21 cellular contexts compared by ENCODE assay signal in genomic region chr3:71350998-71351397, GRCh38.
DNase-seq lines count a peak whose midpoint lies in the region; ATAC-seq, FAIRE-seq and TF ChIP-seq lines count a peak whose summit lies in the region.
"Had no signal": no experiment of that assay in that cellular context is flagged by ENCODE, and none has a peak within 500 bp of the region (broad histone marks: within the 10 kb centered on the region; RNA-seq: fewer than 3 reads in every experiment).

No MANE protein-coding gene starts in this region.

- CTCF ChIA-PET in endothelial cell of umbilical vein (lab: Charles Lee), result interaction anchor here (1.1 to 1.7 kb wide), 2 partner anchors 10 to 46 kb away, joined by 3 read pairs; no protein-coding TSS in a partner anchor

- BruUV-seq in endothelial cell of umbilical vein (replicated peaks; lab: Mats Ljungman, UMichigan), result no TSS peak

- FAIRE-seq in endothelial cell of umbilical vein (lab: Jason Lieb, UNC), result peak; percentile 33
- FAIRE-seq: D721Med, HTR-8/SVneo had no signal

- H4K20me1 ChIP-seq in endothelial cell of umbilical vein (replicated peaks; ENCODE audit: control insufficient read depth, extremely low read depth, insufficient read depth, low read length), result no peaks in the 10 kb centered on the region

- H3K4me3 ChIP-seq in heart right ventricle (no peak overlapping the region), endothelial cell of umbilical vein (replicated peaks in 1 of 3; ENCODE audit: insufficient read depth in 1 of 3, low read depth in 1 of 3, low read length in 3 of 3) (no peak overlapping the region), prostate gland (no peak overlapping the region), colonic mucosa (no peak overlapping the region)
- H3K4me3 ChIP-seq: SJSA1 had no signal

- H3K79me2 ChIP-seq in endothelial cell of umbilical vein (ENCODE audit: control insufficient read depth, insufficient read depth, low read length), result no peaks in the 10 kb centered on the region

- POLR2A ChIA-PET in endothelial cell of umbilical vein (lab: Charles Lee), result no interaction called here

- H3K4me1 ChIP-seq in heart right ventricle (peaks cover 0 to 5% (median under 1%) of the 10 kb centered on the region in 9 donors), endothelial cell of umbilical vein (ENCODE audit: control insufficient read depth, extremely low read depth, insufficient read depth, low read length) (no peaks in the 10 kb centered on the region), prostate gland (replicated peaks) (peaks cover 8% of the 10 kb centered on the region), colonic mucosa (no peaks in the 10 kb centered on the region)
- H3K4me1 ChIP-seq: BE2C, SJSA1 had no signal

- dilution Hi-C loops in endothelial cell of umbilical vein (cut with MboI; ENCODE audit: extremely low pct_ligation_motif_present, low sequenced_read_pairs), result no loop called here

- H3K9ac ChIP-seq in endothelial cell of umbilical vein (replicated peaks; ENCODE audit: extremely low read depth, insufficient read depth, low read length), result no peak overlapping the region
- no peak overlapping the region for H3K9ac ChIP-seq in colonic mucosa (ENCODE audit: low read depth in 2 of 2, low read length in 2 of 2)

- H3K9me3 ChIP-seq in heart right ventricle (no peaks in the 10 kb centered on the region), endothelial cell of umbilical vein (replicated peaks; ENCODE audit: control insufficient read depth, insufficient read depth, low read length) (no peaks in the 10 kb centered on the region), prostate gland (no peaks in the 10 kb centered on the region), colonic mucosa (no peaks in the 10 kb centered on the region)
- H3K9me3 ChIP-seq: BE2C, SJSA1 had no signal

- ATAC-seq in Right ventricle myocardium inferior, result peak; percentile 58
- ATAC-seq in heart right ventricle, result no peak
- ATAC-seq: PC-3 had no signal

- H3K27ac ChIP-seq in heart right ventricle (no peak overlapping the region), endothelial cell of umbilical vein (ENCODE audit: insufficient read depth, low read depth, low read length) (no peak overlapping the region), prostate gland (peak overlapping the region; percentile 33 to 56), colonic mucosa (no peak overlapping the region)
- H3K27ac ChIP-seq: RWPE1, SJSA1 had no signal

- 86 to 93% methylated on average over 4 of the region's 4 CpGs for WGBS in heart right ventricle, 2 donors
- WGBS in prostate gland, result 55% methylated on average over 4 of the region's 4 CpGs

- no peaks in the 10 kb centered on the region for H3K9me1 ChIP-seq in endothelial cell of umbilical vein (replicated peaks; ENCODE audit: control insufficient read depth, extremely low read depth, insufficient read depth, low read length)

- H3K27me3 ChIP-seq in heart right ventricle (no peaks in the 10 kb centered on the region), endothelial cell of umbilical vein (ENCODE audit: control insufficient read depth in 2 of 2, insufficient read depth in 2 of 2, low read length in 2 of 2) (no peaks in the 10 kb centered on the region), prostate gland (replicated peaks; ENCODE audit: insufficient read depth) (no peaks in the 10 kb centered on the region), colonic mucosa (no peaks in the 10 kb centered on the region)
- H3K27me3 ChIP-seq: BE2C, SJSA1 had no signal

- intact Hi-C loops in Right ventricle myocardium inferior (cut with DNase I), result no loop called here
- intact Hi-C loops in heart right ventricle (cut with DNase I), result no loop called here
- intact Hi-C loops in endothelial cell of umbilical vein (cut with micrococcal nuclease), result no loop called here
- intact Hi-C loops in prostate gland (cut with DNase I), result no loop called here
- intact Hi-C loops in colonic mucosa (cut with DNase I), result no loop called here

- no peak for TF ChIP-seq CTCF in heart right ventricle (IDR thresholded peaks at IDR 0.05)
- TF ChIP-seq CTCF in endothelial cell of umbilical vein (IDR thresholded peaks at IDR 0.05; ENCODE audit: extremely low read depth in 1 of 2, insufficient read depth in 1 of 2, low read depth in 1 of 2, low read length in 2 of 2), result no peak
- no peak for TF ChIP-seq CTCF in prostate gland (IDR thresholded peaks at IDR 0.05)
- no peak for TF ChIP-seq CTCF in colonic mucosa (IDR thresholded peaks at IDR 0.05)

- TF ChIP-seq POLR2A in endothelial cell of umbilical vein (IDR thresholded peaks at IDR 0.05; ENCODE audit: low read depth, low read length) (no peak), prostate gland (IDR thresholded peaks at IDR 0.05) (no peak)

- DNase-seq in Right ventricle myocardium inferior (ENCODE audit: missing footprints) (no peak), heart right ventricle (no peak), EH (ENCODE audit: low read depth) (peak; percentile 24), endothelial cell of umbilical vein (ENCODE audit: low read depth, low spot score) (no peak), prostate gland (ENCODE audit: low spot score) (no peak), colonic mucosa (no peak), superior temporal gyrus (ENCODE audit: extremely low spot score) (no peak), HCEC 1CT (no peak)
- DNase-seq: BE2C, DMS79 treated with DMSO at 0.1 percent for 48 hours, H9, IMR-90, NCI-H1436, NCI-H2029, NCI-H345, NCI-H524 treated with DMSO at 0.1 percent for 48 hours, PC-3 had no signal

- H2AFZ ChIP-seq in endothelial cell of umbilical vein (ENCODE audit: low read depth, low read length), result no peak overlapping the region

- no peaks in the 10 kb centered on the region for H3K36me3 ChIP-seq in heart right ventricle
- no peaks in the 10 kb centered on the region for H3K36me3 ChIP-seq in endothelial cell of umbilical vein (ENCODE audit: control insufficient read depth in 2 of 2, extremely low read depth in 1 of 2, insufficient read depth in 2 of 2, low read length in 2 of 2)
- H3K36me3 ChIP-seq in prostate gland, result no peaks in the 10 kb centered on the region
- H3K36me3 ChIP-seq in colonic mucosa, result no peaks in the 10 kb centered on the region
- H3K36me3 ChIP-seq: BE2C, SJSA1 had no signal

- no peak overlapping the region for H3K4me2 ChIP-seq in endothelial cell of umbilical vein (ENCODE audit: insufficient read depth, low read length)

TF ChIP-seq in endothelial cell of umbilical vein, 7 proteins besides CTCF, POLR2A, EP300 and RAD21:
- TF ChIP-seq MAX (IDR thresholded peaks at IDR 0.05; ENCODE audit: insufficient read depth, insufficient read length), result no peak
- no peak for TF ChIP-seq EZH2 (IDR thresholded peaks at IDR 0.05; ENCODE audit: borderline replicate concordance, low read depth, low read length, severe bottlenecking)
- TF ChIP-seq GATA2 (IDR thresholded peaks at IDR 0.05; ENCODE audit: insufficient read depth, insufficient read length, low read depth, low read length), result no peak
- TF ChIP-seq MYC (IDR thresholded peaks at IDR 0.05; ENCODE audit: low read depth, low read length), result no peak
- TF ChIP-seq POLR2AphosphoS5 (IDR thresholded peaks at IDR 0.05; ENCODE audit: insufficient read depth, low read depth, low read length), result no peak
- no peak for TF ChIP-seq JUN (IDR thresholded peaks at IDR 0.05; ENCODE audit: borderline replicate concordance, insufficient read depth, insufficient read length, low read depth)
- no peak for TF ChIP-seq FOS (IDR thresholded peaks at IDR 0.05; ENCODE audit: borderline replicate concordance, insufficient read depth, low read length)
TF ChIP-seq in endothelial cell of umbilical vein: peak in this region for 0.

Comparison
In these comparisons a context has a peak if more than half of its experiments do, and no peak if none do; other contexts are left out.
1. H3K27ac ChIP-seq: peak in prostate gland (2 of 2); none in heart right ventricle (0 of 10), endothelial cell of umbilical vein (single experiment) and colonic mucosa (single experiment).